Comparison of ENCODE assay signal across 13 cellular contexts in genomic region chr6:105221219-105221618, GRCh38. TPM values are rescaled to one million over a fixed set of nuclear protein-coding genes. Genes with fewer than 3 reads are reported as not detected.
"Had no signal": no experiment of that assay in that cellular context is flagged by ENCODE, and none has a peak within 500 bp of the region (broad histone marks: within the 10 kb centered on the region; RNA-seq: fewer than 3 reads in every experiment).

No MANE protein-coding gene starts in this region.

RNA-seq across cellular contexts. Expression of gene POPDC3, which starts 41.4 kb away (rescaled TPM):
- total RNA-seq: activated CD4-positive, alpha-beta memory T cell treated with anti-CD3 and anti-CD28 coated beads for 36 hours; activated CD4-positive, alpha-beta T cell treated with anti-CD3 and anti-CD28 coated beads for 36 hours; activated CD4-positive, alpha-beta T cell treated with anti-CD3 and anti-CD28 coated beads, Interleukin-2, amount 10 ng/mL, durations not matched to agents 24 days and 14 days; activated CD8-positive, alpha-beta memory T cell treated with anti-CD3 and anti-CD28 coated beads for 36 hours; activated CD8-positive, alpha-beta memory T cell treated with anti-CD3 and anti-CD28 coated beads, Interleukin-2, amount 10 ng/mL, durations not matched to agents 7 days and 5 days; activated CD8-positive, alpha-beta T cell treated with anti-CD3 and anti-CD28 coated beads, Interleukin-2, amount 10 ng/mL, durations not matched to agents 7 days and 5 days; activated naive CD4-positive, alpha-beta T cell treated with anti-CD3 and anti-CD28 coated beads for 36 hours; activated naive CD8-positive, alpha-beta T cell treated with anti-CD3 and anti-CD28 coated beads for 36 hours; activated T-helper 1 cell treated with anti-CD3 and anti-CD28 coated beads, Interleukin-12 subunit alpha, Interleukin-12 subunit beta, Interleukin-2, Interleukin-4 antibody, amounts not matched to agents 30 ng/mL and 10 ng/mL and 1 ng/mL, durations not matched to agents 14 hours and 24 hours and 36 hours; activated T-helper 2 cell treated with anti-CD3 and anti-CD28 coated beads, Interferon-gamma antibody, Interleukin-2, Interleukin-4, amounts not matched to agents 10 μg/mL and 5 μg/mL and 100 μg/mL, durations not matched to agents 14 hours and 24 hours and 36 hours; ascending aorta; esophagus mucosa; T-helper 17 cell had no signal
